8 cellular contexts compared by ENCODE assay signal in genomic region chr13:49246850-49247721, GRCh38. TPM values are rescaled to one million over a fixed set of nuclear protein-coding genes. Genes with fewer than 3 reads are reported as not detected.
DNase-seq lines count a peak whose midpoint lies in the region; ATAC-seq, FAIRE-seq and TF ChIP-seq lines count a peak whose summit lies in the region.

No MANE protein-coding gene starts in this region.

- H3K4me3 ChIP-seq in AG10803 (ENCODE audit: low read length): peak overlapping the region; percentile 97
- H3K4me3 ChIP-seq in brain microvascular endothelial cell (ENCODE audit: low read depth, low read length): peak overlapping the region; percentile 100
- H3K4me3 ChIP-seq in lower leg skin (ENCODE audit: low read depth, poor library complexity, severe bottlenecking): peak overlapping the region; percentile 80

- no peak for FAIRE-seq in RCC 7860 (lab: Jason Lieb, UNC)

- intact Hi-C loops in lower leg skin (cut with DNase I; ENCODE audit: low total_unique reads): no loop called here

- no peaks in the 10 kb centered on the region for H3K27me3 ChIP-seq in brain microvascular endothelial cell (replicated peaks)

- 16 to 17% methylated on average over 6 of the region's 6 CpGs for WGBS in lower leg skin, 2 donors

- TF ChIP-seq POLR2A in lower leg skin (IDR thresholded peaks at IDR 0.05): no peak

- H3K27me3 Mint-ChIP-seq in type B pancreatic cell: peaks cover 17% of the 10 kb centered on the region

- no peaks in the 10 kb centered on the region for H3K9me3 Mint-ChIP-seq in type B pancreatic cell

- peak overlapping the region; percentile 99 for H3K27ac Mint-ChIP-seq in type B pancreatic cell

- DNase-seq in AG10803 (ENCODE audit: low read depth) (no peak), brain microvascular endothelial cell (no peak), lower leg skin (ENCODE audit: low spot score in 2 of 2) (no peak), type B pancreatic cell (ENCODE audit: extremely low spot score, unreplicated experiment) (no peak), GM13976 (ENCODE audit: low spot score) (no peak), RCC 7860 (ENCODE audit: low spot score) (no peak)

- H3K4me3 Mint-ChIP-seq in type B pancreatic cell: peak overlapping the region; percentile 98

- TF ChIP-seq CTCF in AG10803 (conservative IDR thresholded peaks at IDR 0.05; ENCODE audit: low read length) (no peak), brain microvascular endothelial cell (IDR thresholded peaks at IDR 0.05; ENCODE audit: low read depth, low read length, missing control alignments) (no peak), lower leg skin (IDR thresholded peaks at IDR 0.05) (no peak), type B pancreatic cell (conservative IDR thresholded peaks at IDR 0.05) (no peak), GM13976 (IDR thresholded peaks at IDR 0.05; ENCODE audit: borderline replicate concordance, control extremely low read depth, extremely low read depth, insufficient read depth, missing control alignments) (no peak)

- ATAC-seq in GM19455 (IDR thresholded peaks at IDR 0.05; ENCODE audit: unreplicated experiment) (peak; percentile 43), HG03521 (IDR thresholded peaks at IDR 0.05; ENCODE audit: unreplicated experiment) (peak; percentile 31)

- peaks cover 4% of the 10 kb centered on the region for H3K36me3 Mint-ChIP-seq in type B pancreatic cell

- H3K27ac ChIP-seq in brain microvascular endothelial cell: peak overlapping the region; percentile 68

- in situ Hi-C loops in brain microvascular endothelial cell (cut with HindIII; ENCODE audit: low pct_ligation_motif_present, low sequenced_read_pairs): no loop called here
- in situ Hi-C loops in GM13976 (cut with MboI; ENCODE audit: low sequenced_read_pairs, unreplicated experiment): no loop called here

- H3K4me1 Mint-ChIP-seq in type B pancreatic cell (ENCODE audit: unreplicated experiment): peaks cover 15% of the 10 kb centered on the region

- H3K36me3 ChIP-seq in brain microvascular endothelial cell (replicated peaks): no peaks in the 10 kb centered on the region

RNA-seq across cellular contexts. Expression of gene CDADC1, which starts 0.6 kb away (rescaled TPM):
- total RNA-seq in lower leg skin: 1 to 10 TPM in 3 of 4 donors, under 1 TPM in 1; 0.84 to 7.2 (median 1.9) TPM
- 11.2 and 12.5 TPM in 2 replicates for total RNA-seq in type B pancreatic cell (ENCODE audit: low replicate concordance)

RNA-seq across cellular contexts. Expression of gene MLNR, which starts 26.9 kb away (rescaled TPM):
- total RNA-seq in lower leg skin (not detected), type B pancreatic cell (ENCODE audit: low replicate concordance) (not detected in 2 replicates)
